Comparison of ENCODE assay signal across 1 cellular context in genomic region chr14:77140343-77140936, GRCh38.
A peak's percentile ranks its signal among the peaks of the same experiment; 100 is the strongest.
TF ChIP-seq lines count a peak whose summit lies in the region.

No MANE protein-coding gene starts in this region.

TF ChIP-seq in HEK293, 187 proteins besides CTCF, POLR2A, EP300 and RAD21 (continued from another document):
- peak; percentile 14; the same call in 1 of the 2 replicates for TF ChIP-seq BCL11B (tag by site-specific recombination; IDR thresholded peaks at IDR 0.05; ENCODE audit: low read depth)
- TF ChIP-seq ZNF341 (tag by site-specific recombination; IDR thresholded peaks at IDR 0.05; ENCODE audit: low read depth): peak; percentile 24; the same call in 1 of the 2 replicates
- 0 out of 2 replicates have a peak, but pooled peaks have one; percentile 6 for TF ChIP-seq YY1 (tag by site-specific recombination; IDR thresholded peaks at IDR 0.05)
- 0 out of 2 replicates have a peak, but pooled peaks have one; percentile 22 for TF ChIP-seq MZF1 (tag by site-specific recombination; IDR thresholded peaks at IDR 0.05; ENCODE audit: borderline replicate concordance)
- peak; percentile 39; the same call in 1 of the 2 replicates for TF ChIP-seq ZNF398 (tag by site-specific recombination; IDR thresholded peaks at IDR 0.05)
- peak; percentile 66 for TF ChIP-seq GLIS1 (tag by site-specific recombination; IDR thresholded peaks at IDR 0.05)
- no peak for TF ChIP-seq ZNF830 (tag by site-specific recombination; IDR thresholded peaks at IDR 0.05; ENCODE audit: low read depth)
- TF ChIP-seq ZNF335 (tag by site-specific recombination; conservative IDR thresholded peaks at IDR 0.05): peak; percentile 44
- no peak for TF ChIP-seq ZNF549 (tag by site-specific recombination; IDR thresholded peaks at IDR 0.05)
- TF ChIP-seq ZBTB17 (tag by site-specific recombination; IDR thresholded peaks at IDR 0.05): peak; percentile 63
- TF ChIP-seq ZXDB (tag by site-specific recombination; IDR thresholded peaks at IDR 0.05): peak; percentile 84
- TF ChIP-seq SP2 (tag by site-specific recombination; IDR thresholded peaks at IDR 0.05): peak; percentile 65
- no peak for TF ChIP-seq ZNF112 (tag by site-specific recombination; IDR thresholded peaks at IDR 0.05)
- TF ChIP-seq SP7 (tag by site-specific recombination; IDR thresholded peaks at IDR 0.05): 0 out of 2 replicates have a peak, but pooled peaks have one; percentile 11
